In the genomic region with DNA sequence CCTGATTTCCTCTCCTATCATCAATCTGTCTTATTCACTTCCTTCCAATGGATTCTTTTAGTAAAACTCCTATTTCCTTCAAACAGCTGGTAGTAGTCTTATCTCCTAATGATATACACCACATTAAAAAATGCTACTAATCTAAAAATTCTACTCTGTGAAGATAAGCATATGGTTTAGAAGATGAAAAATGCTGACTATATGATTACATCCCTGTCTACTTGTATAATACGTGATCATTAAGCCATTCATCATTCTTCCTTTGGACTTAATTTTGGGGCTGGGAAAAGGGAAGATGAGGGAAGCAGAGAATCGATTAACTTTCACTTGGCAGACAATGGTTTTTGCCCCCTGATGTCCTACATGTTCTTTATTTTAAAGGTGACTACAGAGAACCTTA, we compare ENCODE assay signal across 21 cellular contexts.
DNase-seq lines count a peak whose midpoint lies in the region; ATAC-seq, FAIRE-seq and TF ChIP-seq lines count a peak whose summit lies in the region.
"Had no signal": no experiment of that assay in that cellular context is flagged by ENCODE, and none has a peak within 500 bp of the region (broad histone marks: within the 10 kb centered on the region; RNA-seq: fewer than 3 reads in every experiment).

No MANE protein-coding gene starts in this region.

- no peaks in the 10 kb centered on the region for H3K36me3 ChIP-seq in IMR-90 (ENCODE audit: control insufficient read depth, insufficient read depth, low read length)
- H3K36me3 ChIP-seq: BLaER1 treated with 17β-estradiol and CSF1 and Interleukin-3, amounts not matched to agents 10 nM and 100 nM had no signal

- DNase-seq in A549 (ENCODE audit: low read depth in 1 of 2, low spot score in 1 of 2) (no peak), IMR-90 (no peak)
- DNase-seq: 8988T; AML-193; Caco-2; Calu3; CD4-positive, alpha-beta T cell; CD8-positive, alpha-beta T cell; DMS79 treated with DMSO at 0.1 percent for 48 hours; GF-D8 had no signal

- no peak for TF ChIP-seq EP300 in A549 (IDR thresholded peaks at IDR 0.05)

- POLR2A ChIA-PET in A549 (lab: Yijun Ruan, JAX) (no interaction called here), IMR-90 (lab: Charles Lee; ENCODE audit: unreplicated experiment) (no interaction called here)

- intact Hi-C loops in IMR-90 (cut with micrococcal nuclease), result no loop called here

- dilution Hi-C loops in IMR-90 (cut with HindIII; ENCODE audit: low sequenced_read_pairs, unreplicated experiment), result no loop called here

- H2BK15ac ChIP-seq in IMR-90 (ENCODE audit: low read depth, low read length), result no peak overlapping the region

- H2BK120ac ChIP-seq in IMR-90 (ENCODE audit: low read depth, low read length), result no peak overlapping the region

- 35% methylated on average over 2 of the region's 2 CpGs for WGBS in A549 (ENCODE audit: missing lambda C conversion rate)
- WGBS in IMR-90 (ENCODE audit: extremely low coverage in 2 of 2, insufficient read length in 1 of 2), 2 experiments, result 20% methylated on average over 1 of the region's 2 CpGs; no CpG with 5 or more reads in 1 of the 2 experiments

- H4K8ac ChIP-seq in IMR-90 (ENCODE audit: low read depth in 2 of 2, low read length in 2 of 2), result no peak overlapping the region

- no peak overlapping the region for H4K5ac ChIP-seq in IMR-90 (ENCODE audit: low read depth, low read length)

- no peaks in the 10 kb centered on the region for H4K20me1 ChIP-seq in IMR-90 (ENCODE audit: insufficient read depth, low read length)
- H4K20me1 ChIP-seq: BLaER1 treated with 17β-estradiol and CSF1 and Interleukin-3, amounts not matched to agents 10 nM and 100 nM had no signal

- ATAC-seq in A549 (no peak), IMR-90 (ENCODE audit: low read depth) (no peak), HG02840 (IDR thresholded peaks at IDR 0.05; ENCODE audit: low FRiP score, unreplicated experiment) (no peak), HG02763 (IDR thresholded peaks at IDR 0.05; ENCODE audit: unreplicated experiment) (no peak)
- ATAC-seq: CD8-positive, alpha-beta T cell had no signal

- no peak overlapping the region for H3K9ac ChIP-seq in IMR-90 (ENCODE audit: low read depth, low read length)
- H3K9ac ChIP-seq: BLaER1 treated with 17β-estradiol and CSF1 and Interleukin-3, amounts not matched to agents 10 nM and 100 nM had no signal

- in situ Hi-C loops in IMR-90 (cut with MboI; ENCODE audit: low sequenced_read_pairs), result no loop called here

- no peaks in the 10 kb centered on the region for H3K36me3 Mint-ChIP-seq in nephron (ENCODE audit: low read depth)
- H3K36me3 Mint-ChIP-seq: CD8-positive, alpha-beta T cell had no signal

- H2AFZ ChIP-seq in IMR-90 (replicated peaks; ENCODE audit: low read length, poor library complexity), result no peak overlapping the region

- H3K27ac ChIP-seq in A549, result no peak overlapping the region
- no peak overlapping the region for H3K27ac ChIP-seq in IMR-90 (ENCODE audit: insufficient read depth, low read length)
- H3K27ac ChIP-seq: BLaER1 treated with 17β-estradiol and CSF1 and Interleukin-3, amounts not matched to agents 10 nM and 100 nM; C4-2B had no signal

- H3K79me1 ChIP-seq in IMR-90 (ENCODE audit: low read depth in 1 of 2, low read length in 2 of 2), result no peaks in the 10 kb centered on the region

- H3K18ac ChIP-seq in IMR-90 (ENCODE audit: low read depth, low read length), result no peak overlapping the region

- H3K9me3 ChIP-seq in A549 (no peaks in the 10 kb centered on the region), IMR-90 (ENCODE audit: control insufficient read depth, insufficient read depth, low read length) (no peaks in the 10 kb centered on the region)
- H3K9me3 ChIP-seq: BLaER1 treated with 17β-estradiol and CSF1 and Interleukin-3, amounts not matched to agents 10 nM and 100 nM; Caco-2 had no signal

- no peak overlapping the region for H3K56ac ChIP-seq in IMR-90 (ENCODE audit: extremely low read depth, insufficient read depth, low read length)

- H3K4me1 Mint-ChIP-seq in nephron, result peaks cover 19% of the 10 kb centered on the region
- H3K4me1 Mint-ChIP-seq: B cell had no signal

- TF ChIP-seq RAD21 in A549 (conservative IDR thresholded peaks at IDR 0.05 in 1 of 2, IDR thresholded peaks at IDR 0.05 in 1 of 2), result no peak
- no peak for TF ChIP-seq RAD21 in IMR-90 (IDR thresholded peaks at IDR 0.05; ENCODE audit: low read length)

- H3K4me3 ChIP-seq in A549 (no peak overlapping the region), IMR-90 (ENCODE audit: insufficient read depth, low read depth, low read length) (no peak overlapping the region)
- H3K4me3 ChIP-seq: BLaER1 treated with 17β-estradiol and CSF1 and Interleukin-3, amounts not matched to agents 10 nM and 100 nM had no signal

- no peak overlapping the region for H2BK20ac ChIP-seq in IMR-90 (ENCODE audit: low read depth, low read length)

- FAIRE-seq in A549 (lab: Jason Lieb, UNC), result no peak
- FAIRE-seq: A204.1, D721Med, G401.6, GM12891, GM19239 had no signal

- TF ChIP-seq POLR2A in A549 (IDR thresholded peaks at IDR 0.05; ENCODE audit: low read length) (no peak), IMR-90 (IDR thresholded peaks at IDR 0.05; ENCODE audit: low read depth, low read length) (no peak)

- H3K23ac ChIP-seq in IMR-90 (ENCODE audit: low read depth, low read length), result no peak overlapping the region

- H3K27me3 Mint-ChIP-seq in nephron (ENCODE audit: low read depth), result no peaks in the 10 kb centered on the region
- H3K27me3 Mint-ChIP-seq: B cell; CD4-positive, alpha-beta T cell had no signal

- H3K4me1 ChIP-seq in A549 (no peaks in the 10 kb centered on the region), IMR-90 (ENCODE audit: control insufficient read depth, insufficient read depth, low read length) (no peaks in the 10 kb centered on the region)
- H3K4me1 ChIP-seq: Caco-2 had no signal

- peak overlapping the region in 2 of 3 experiments; percentile 40 to 51 for H3K27ac Mint-ChIP-seq in nephron
- H3K27ac Mint-ChIP-seq: B cell; CD4-positive, alpha-beta T cell; CD8-positive, alpha-beta T cell had no signal

- no peak for TF ChIP-seq CTCF in A549 (IDR thresholded peaks at IDR 0.05)
- no peak for TF ChIP-seq CTCF in IMR-90 (conservative IDR thresholded peaks at IDR 0.05; ENCODE audit: low read depth, low read length)
- no peak for TF ChIP-seq CTCF in nephron (IDR thresholded peaks at IDR 0.05; ENCODE audit: unreplicated experiment in 3 of 3)

- no peak overlapping the region for H2AK5ac ChIP-seq in IMR-90 (ENCODE audit: low read depth, low read length)

- H2AK9ac ChIP-seq in IMR-90 (replicated peaks; ENCODE audit: low read depth, low read length, poor library complexity), result no peak overlapping the region

- no peak overlapping the region for H3K4me2 ChIP-seq in A549
- no peak overlapping the region for H3K4me2 ChIP-seq in IMR-90 (ENCODE audit: low read depth, low read length)
- H3K4me2 ChIP-seq: BLaER1 treated with 17β-estradiol and CSF1 and Interleukin-3, amounts not matched to agents 10 nM and 100 nM had no signal

- no peak overlapping the region for H3K4ac ChIP-seq in IMR-90 (ENCODE audit: low read depth, low read length)

- H4K91ac ChIP-seq in IMR-90 (ENCODE audit: insufficient read depth, low read depth, low read length), result no peak overlapping the region

- no peak overlapping the region for H2BK5ac ChIP-seq in IMR-90 (ENCODE audit: low read depth, low read length, poor library complexity, severe bottlenecking)

- H3K9me1 ChIP-seq in IMR-90 (ENCODE audit: insufficient read depth, low read length), result no peaks in the 10 kb centered on the region

- CTCF ChIA-PET in A549 (lab: Yijun Ruan, JAX) (no interaction called here), IMR-90 (lab: Yijun Ruan, JAX) (no interaction called here)

- H3K27me3 ChIP-seq in IMR-90 (ENCODE audit: control insufficient read depth, insufficient read depth, low read length), result no peaks in the 10 kb centered on the region
- H3K27me3 ChIP-seq: BLaER1 treated with 17β-estradiol and CSF1 and Interleukin-3, amounts not matched to agents 10 nM and 100 nM had no signal

- H3K9me3 Mint-ChIP-seq in nephron, result no peaks in the 10 kb centered on the region
- H3K9me3 Mint-ChIP-seq: CD4-positive, alpha-beta T cell; CD8-positive, alpha-beta T cell had no signal

- no peak overlapping the region for H3K14ac ChIP-seq in IMR-90 (replicated peaks; ENCODE audit: low read depth, low read length)

- BruUV-seq in IMR-90 (replicated peaks; lab: Mats Ljungman, UMichigan), result no TSS peak

- H3K4me3 Mint-ChIP-seq in nephron, result no peak overlapping the region
- H3K4me3 Mint-ChIP-seq: B cell; CD4-positive, alpha-beta T cell; CD8-positive, alpha-beta T cell had no signal

TF ChIP-seq in A549, 52 proteins besides CTCF, POLR2A, EP300 and RAD21:
- TF ChIP-seq MAFK (IDR thresholded peaks at IDR 0.05; ENCODE audit: partially characterized antibody) (peak; percentile 73), ZC3H11A (IDR thresholded peaks at IDR 0.05) (no peak)

TF ChIP-seq in IMR-90, 13 proteins besides CTCF, POLR2A, EP300 and RAD21:
- TF ChIP-seq MAFK (IDR thresholded peaks at IDR 0.05; ENCODE audit: low read depth, low read length) (peak; percentile 66), MXI1 (IDR thresholded peaks at IDR 0.05; ENCODE audit: borderline replicate concordance, low read depth, low read length) (no peak), RCOR1 (IDR thresholded peaks at IDR 0.05; ENCODE audit: insufficient replicate concordance, low read length) (no peak), CEBPB (IDR thresholded peaks at IDR 0.05; ENCODE audit: low read depth, low read length) (no peak), SMC3 (IDR thresholded peaks at IDR 0.05; ENCODE audit: low read depth, low read length) (no peak), ELK1 (IDR thresholded peaks at IDR 0.05; ENCODE audit: borderline replicate concordance, low read depth, low read length) (no peak), BHLHE40 (IDR thresholded peaks at IDR 0.05; ENCODE audit: low read depth, low read length) (no peak)
- TF ChIP-seq, protein P1, sequence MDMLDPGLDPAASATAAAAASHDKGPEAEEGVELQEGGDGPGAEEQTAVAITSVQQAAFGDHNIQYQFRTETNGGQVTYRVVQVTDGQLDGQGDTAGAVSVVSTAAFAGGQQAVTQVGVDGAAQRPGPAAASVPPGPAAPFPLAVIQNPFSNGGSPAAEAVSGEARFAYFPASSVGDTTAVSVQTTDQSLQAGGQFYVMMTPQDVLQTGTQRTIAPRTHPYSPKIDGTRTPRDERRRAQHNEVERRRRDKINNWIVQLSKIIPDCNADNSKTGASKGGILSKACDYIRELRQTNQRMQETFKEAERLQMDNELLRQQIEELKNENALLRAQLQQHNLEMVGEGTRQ (IDR thresholded peaks at IDR 0.05; ENCODE audit: low read depth, low read length), result no peak
TF ChIP-seq in IMR-90: peak in this region for 1.
